1 cellular context compared by ENCODE assay signal in genomic region chr10:3820255-3820654, GRCh38.
TF ChIP-seq lines count a peak whose summit lies in the region.

No MANE protein-coding gene starts in this region.

TF ChIP-seq in GM23338, 12 proteins besides CTCF, POLR2A, EP300 and RAD21 (continued from another document):
- no peak for TF ChIP-seq REST (IDR thresholded peaks at IDR 0.05; ENCODE audit: unreplicated experiment)
- TF ChIP-seq ZNF114 (CRISPR knock-in tag; IDR thresholded peaks at IDR 0.05), result no peak
- TF ChIP-seq EZH2phosphoT487 (IDR thresholded peaks at IDR 0.05; ENCODE audit: unreplicated experiment), result no peak
- no peak for TF ChIP-seq NANOG (IDR thresholded peaks at IDR 0.05; ENCODE audit: borderline replicate concordance)
- TF ChIP-seq CREB1 (CRISPR knock-in tag; IDR thresholded peaks at IDR 0.05; ENCODE audit: low read depth), result no peak
- no peak for TF ChIP-seq EZH2 (IDR thresholded peaks at IDR 0.05; ENCODE audit: low read depth, unreplicated experiment)
